1 cellular context compared by ENCODE assay signal in genomic region chr3:122456074-122456473, GRCh38.
TF ChIP-seq lines count a peak whose summit lies in the region.

No MANE protein-coding gene starts in this region.

TF ChIP-seq in liver, 16 proteins besides CTCF, POLR2A, EP300 and RAD21 (continued from another document):
- TF ChIP-seq, protein P1, sequence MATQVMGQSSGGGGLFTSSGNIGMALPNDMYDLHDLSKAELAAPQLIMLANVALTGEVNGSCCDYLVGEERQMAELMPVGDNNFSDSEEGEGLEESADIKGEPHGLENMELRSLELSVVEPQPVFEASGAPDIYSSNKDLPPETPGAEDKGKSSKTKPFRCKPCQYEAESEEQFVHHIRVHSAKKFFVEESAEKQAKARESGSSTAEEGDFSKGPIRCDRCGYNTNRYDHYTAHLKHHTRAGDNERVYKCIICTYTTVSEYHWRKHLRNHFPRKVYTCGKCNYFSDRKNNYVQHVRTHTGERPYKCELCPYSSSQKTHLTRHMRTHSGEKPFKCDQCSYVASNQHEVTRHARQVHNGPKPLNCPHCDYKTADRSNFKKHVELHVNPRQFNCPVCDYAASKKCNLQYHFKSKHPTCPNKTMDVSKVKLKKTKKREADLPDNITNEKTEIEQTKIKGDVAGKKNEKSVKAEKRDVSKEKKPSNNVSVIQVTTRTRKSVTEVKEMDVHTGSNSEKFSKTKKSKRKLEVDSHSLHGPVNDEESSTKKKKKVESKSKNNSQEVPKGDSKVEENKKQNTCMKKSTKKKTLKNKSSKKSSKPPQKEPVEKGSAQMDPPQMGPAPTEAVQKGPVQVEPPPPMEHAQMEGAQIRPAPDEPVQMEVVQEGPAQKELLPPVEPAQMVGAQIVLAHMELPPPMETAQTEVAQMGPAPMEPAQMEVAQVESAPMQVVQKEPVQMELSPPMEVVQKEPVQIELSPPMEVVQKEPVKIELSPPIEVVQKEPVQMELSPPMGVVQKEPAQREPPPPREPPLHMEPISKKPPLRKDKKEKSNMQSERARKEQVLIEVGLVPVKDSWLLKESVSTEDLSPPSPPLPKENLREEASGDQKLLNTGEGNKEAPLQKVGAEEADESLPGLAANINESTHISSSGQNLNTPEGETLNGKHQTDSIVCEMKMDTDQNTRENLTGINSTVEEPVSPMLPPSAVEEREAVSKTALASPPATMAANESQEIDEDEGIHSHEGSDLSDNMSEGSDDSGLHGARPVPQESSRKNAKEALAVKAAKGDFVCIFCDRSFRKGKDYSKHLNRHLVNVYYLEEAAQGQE (IDR thresholded peaks at IDR 0.05): peak; percentile 53
- TF ChIP-seq HNF4A (conservative IDR thresholded peaks at IDR 0.05): peak; percentile 90 to 92
- TF ChIP-seq GABPA (IDR thresholded peaks at IDR 0.05 in 1 of 2, conservative IDR thresholded peaks at IDR 0.05 in 1 of 2): no peak
- peak; percentile 68 for TF ChIP-seq SP1 (IDR thresholded peaks at IDR 0.05)
- TF ChIP-seq JUND (IDR thresholded peaks at IDR 0.05): peak; percentile 55 to 76
- TF ChIP-seq EGR1 (IDR thresholded peaks at IDR 0.05; ENCODE audit: low read depth in 2 of 2): no peak
- TF ChIP-seq ZBTB33 (IDR thresholded peaks at IDR 0.05): peak; percentile 61
